23 cellular contexts compared by ENCODE assay signal in genomic region chr12:52261211-52261484, GRCh38. TPM values are rescaled to one million over a fixed set of nuclear protein-coding genes. Genes with fewer than 3 reads are reported as not detected.
DNase-seq lines count a peak whose midpoint lies in the region; FAIRE-seq and TF ChIP-seq lines count a peak whose summit lies in the region.
"Had no signal": no experiment of that assay in that cellular context is flagged by ENCODE, and none has a peak within 500 bp of the region (broad histone marks: within the 10 kb centered on the region; RNA-seq: fewer than 3 reads in every experiment).

No MANE protein-coding gene starts in this region.

- H3K4me2 ChIP-seq in BLaER1 treated with 17β-estradiol and CSF1 and Interleukin-3, amounts not matched to agents 10 nM and 100 nM = peak overlapping the region in 7 of 11 experiments; percentile 11 to 74 (median 58); a peak in 7 of 22 replicates
- H3K4me2 ChIP-seq in astrocyte (ENCODE audit: low read length) = peak overlapping the region; percentile 32

- peaks cover 68% of the 10 kb centered on the region for H3K27me3 Mint-ChIP-seq in astrocyte (ENCODE audit: low read depth, unreplicated experiment)

- H2AFZ ChIP-seq in astrocyte (ENCODE audit: low read depth, low read length) = no peak overlapping the region

- no peak for FAIRE-seq in astrocyte (lab: Jason Lieb, UNC)
- FAIRE-seq: GM12892, GM19239 had no signal

- H3K27me3 ChIP-seq in BLaER1 treated with 17β-estradiol and CSF1 and Interleukin-3, amounts not matched to agents 10 nM and 100 nM = no peaks in the 10 kb centered on the region
- peaks cover 25% of the 10 kb centered on the region for H3K27me3 ChIP-seq in astrocyte (ENCODE audit: insufficient read depth, low read length)

- H3K9me3 ChIP-seq in BLaER1 treated with 17β-estradiol and CSF1 and Interleukin-3, amounts not matched to agents 10 nM and 100 nM (replicated peaks in 1 of 11) = peaks cover 0 to 18% (median 12%) of the 10 kb centered on the region in 11 experiments; a peak in 13 of 22 replicates
- H3K9me3 ChIP-seq in astrocyte (ENCODE audit: insufficient read depth, low read depth, low read length) = no peaks in the 10 kb centered on the region

- peaks cover 7% of the 10 kb centered on the region for H3K9me3 Mint-ChIP-seq in astrocyte (ENCODE audit: unreplicated experiment)
- H3K9me3 Mint-ChIP-seq: CD8-positive, alpha-beta memory T cell had no signal

- H3K27ac Mint-ChIP-seq in astrocyte (ENCODE audit: unreplicated experiment) = no peak overlapping the region
- H3K27ac Mint-ChIP-seq: CD8-positive, alpha-beta memory T cell had no signal

- no peak overlapping the region for H3K4me3 ChIP-seq in BLaER1 treated with 17β-estradiol and CSF1 and Interleukin-3, amounts not matched to agents 10 nM and 100 nM
- H3K4me3 ChIP-seq in astrocyte (ENCODE audit: insufficient read depth, low read depth, low read length) = no peak overlapping the region

- no peak overlapping the region for H3K9ac ChIP-seq in BLaER1 treated with 17β-estradiol and CSF1 and Interleukin-3, amounts not matched to agents 10 nM and 100 nM
- no peak overlapping the region for H3K9ac ChIP-seq in astrocyte (ENCODE audit: low read length)

- no peaks in the 10 kb centered on the region for H4K20me1 ChIP-seq in BLaER1 treated with 17β-estradiol and CSF1 and Interleukin-3, amounts not matched to agents 10 nM and 100 nM
- H4K20me1 ChIP-seq in astrocyte (ENCODE audit: insufficient read depth, low read length) = no peaks in the 10 kb centered on the region

- TF ChIP-seq CTCF in GM20000 (IDR thresholded peaks at IDR 0.05; ENCODE audit: extremely low read depth, missing control alignments) (no peak), astrocyte (IDR thresholded peaks at IDR 0.05; ENCODE audit: insufficient read depth, low read depth, low read length) (no peak)

- H3K27ac ChIP-seq in BLaER1 treated with 17β-estradiol and CSF1 and Interleukin-3, amounts not matched to agents 10 nM and 100 nM = no peak overlapping the region
- H3K27ac ChIP-seq in astrocyte (ENCODE audit: low read depth, low read length) = no peak overlapping the region
- peak overlapping the region; percentile 63 for H3K27ac ChIP-seq in substantia nigra (ENCODE audit: low read depth, low read length, poor library complexity, severe bottlenecking)
- H3K27ac ChIP-seq: C4-2B, HL-60, RWPE1 had no signal

- H3K4me1 Mint-ChIP-seq in astrocyte (ENCODE audit: low read depth, unreplicated experiment) = peaks cover 12% of the 10 kb centered on the region

- H3K4me3 Mint-ChIP-seq in astrocyte (ENCODE audit: unreplicated experiment) = no peak overlapping the region
- H3K4me3 Mint-ChIP-seq: CD8-positive, alpha-beta memory T cell had no signal

- DNase-seq in GM20000 (ENCODE audit: low spot score) = peak; percentile 11
- DNase-seq in astrocyte (ENCODE audit: low read depth) = no peak
- DNase-seq in substantia nigra (lab: John Stamatoyannopoulos, UW) = no peak
- no peak for DNase-seq in pons (ENCODE audit: low spot score)
- DNase-seq in SKM-1 (lab: John Stamatoyannopoulos, UW; ENCODE audit: unreplicated experiment) = no peak
- no peak for DNase-seq in NCI-H2227 (lab: John Stamatoyannopoulos, UW; ENCODE audit: unreplicated experiment)
- DNase-seq: CD8-positive, alpha-beta memory T cell; DMS153; DND-41; Karpas-422; MV-4-11; NCI-H1105; NCI-H1436 treated with DMSO at 0.1 percent for 48 hours; NCI-H187 treated with DMSO at 0.1 percent for 48 hours; NCI-H526 treated with DMSO at 0.1 percent for 48 hours; SHP77 treated with DMSO at 0.1 percent for 48 hours had no signal

- peaks cover 11 to 31% (median 18%) of the 10 kb centered on the region in 10 experiments for H3K4me1 ChIP-seq in BLaER1 treated with 17β-estradiol and CSF1 and Interleukin-3, amounts not matched to agents 10 nM and 100 nM
- H3K4me1 ChIP-seq in astrocyte (ENCODE audit: insufficient read depth, low read length) = peaks cover 13% of the 10 kb centered on the region

- no peaks in the 10 kb centered on the region for H3K79me2 ChIP-seq in astrocyte (ENCODE audit: insufficient read depth, low read length)

- peaks cover 5% of the 10 kb centered on the region for H3K36me3 Mint-ChIP-seq in astrocyte (ENCODE audit: low read depth, unreplicated experiment)
- H3K36me3 Mint-ChIP-seq: CD8-positive, alpha-beta memory T cell had no signal

- H3K36me3 ChIP-seq in BLaER1 treated with 17β-estradiol and CSF1 and Interleukin-3, amounts not matched to agents 10 nM and 100 nM = no peaks in the 10 kb centered on the region
- no peaks in the 10 kb centered on the region for H3K36me3 ChIP-seq in astrocyte (ENCODE audit: insufficient read depth, low read length)

RNA-seq across cellular contexts. Expression of gene KRT86, which starts 13.3 kb away (rescaled TPM):
- total RNA-seq in astrocyte = 0.24 and 0.43 TPM in 2 replicates
- total RNA-seq: A673 had no signal

RNA-seq across cellular contexts. Expression of gene KRT7, which starts 28.1 kb away (rescaled TPM):
- total RNA-seq in astrocyte = 97.6 and 149 TPM in 2 replicates

RNA-seq across cellular contexts. Expression of gene KRT81, which starts 30.2 kb away (rescaled TPM):
- 1.2 TPM in 2 replicates for total RNA-seq in astrocyte
- total RNA-seq: CD8-positive, alpha-beta memory T cell had no signal
